In the genomic region with DNA sequence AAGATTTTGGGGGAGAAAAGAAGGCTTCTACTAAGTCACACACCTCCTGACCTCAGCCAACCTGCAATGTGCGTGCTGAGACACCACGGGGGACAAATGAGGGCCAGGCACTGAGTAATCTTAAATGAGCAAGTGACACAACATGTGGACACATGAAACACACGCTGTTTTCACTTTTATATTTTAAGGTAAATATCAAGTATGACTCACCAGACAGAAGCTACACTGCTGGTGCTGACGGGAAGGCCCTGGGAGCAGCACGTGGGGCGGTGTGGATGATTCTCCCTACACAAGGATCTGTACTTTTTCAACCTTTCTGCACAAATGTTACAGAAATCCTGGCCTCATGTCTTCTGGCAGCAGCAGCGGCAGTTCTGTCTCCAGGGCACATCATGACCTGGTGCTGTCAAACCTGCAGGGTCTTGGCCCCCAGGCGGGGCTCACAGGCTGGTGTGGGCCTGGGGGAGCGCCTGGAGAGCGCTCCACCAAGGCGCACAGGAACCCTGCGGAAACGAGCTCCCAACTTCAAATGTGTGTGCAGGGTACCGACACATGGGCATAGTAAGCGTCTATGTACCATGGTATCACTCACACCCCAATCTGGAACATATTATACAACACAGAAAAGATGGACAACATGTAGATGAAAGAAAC, we compare ENCODE assay signal across 15 cellular contexts.
DNase-seq lines count a peak whose midpoint lies in the region; ATAC-seq, FAIRE-seq and TF ChIP-seq lines count a peak whose summit lies in the region.
"Had no signal": no experiment of that assay in that cellular context is flagged by ENCODE, and none has a peak within 500 bp of the region (broad histone marks: within the 10 kb centered on the region; RNA-seq: fewer than 3 reads in every experiment).

No MANE protein-coding gene starts in this region.

- no peak for ATAC-seq in activated CD8-positive, alpha-beta memory T cell treated with anti-CD3 and anti-CD28 coated beads, Interleukin-2, amount 10 ng/mL, durations not matched to agents 7 days and 5 days
- ATAC-seq in RWPE2 (ENCODE audit: low read depth) (peak; percentile 81), esophagus mucosa (peak; percentile 80), GM21619 (IDR thresholded peaks at IDR 0.05; ENCODE audit: unreplicated experiment) (no peak)

- peak; percentile 42 for DNase-seq in activated CD8-positive, alpha-beta memory T cell treated with anti-CD3 and anti-CD28 coated beads for 24 hours
- no peak for DNase-seq in activated CD8-positive, alpha-beta memory T cell treated with anti-CD3 and anti-CD28 coated beads, Interleukin-2, amount 10 ng/mL, durations not matched to agents 7 days and 5 days
- no peak for DNase-seq in RWPE2 (ENCODE audit: low spot score)
- peak; percentile 16 for DNase-seq in stimulated activated CD8-positive, alpha-beta memory T cell treated with anti-CD3 and anti-CD28 coated beads, Interleukin-4, amount 100 ng/mL, for 48 hours
- no peak for DNase-seq in frontal cortex (ENCODE audit: low spot score in 2 of 2)
- DNase-seq in GM13977 (ENCODE audit: low spot score), result no peak
- DNase-seq: activated T-cell treated with anti-CD3 and anti-CD28 coated beads for 4 hours, mesendoderm, NCI-H2029 treated with DMSO at 0.1 percent for 48 hours, occipital lobe, tibial artery had no signal

- no peaks in the 10 kb centered on the region for H3K27me3 ChIP-seq in RWPE2 (ENCODE audit: insufficient read depth, poor library complexity, severe bottlenecking)
- H3K27me3 ChIP-seq: tibial artery had no signal

- H3K27ac ChIP-seq in RWPE2 (ENCODE audit: poor library complexity, severe bottlenecking), result no peak overlapping the region
- H3K27ac ChIP-seq: SK-N-MC, tibial artery had no signal

- in situ Hi-C loops in GM13977 (cut with MboI; ENCODE audit: low pct_unique_long_range_greater_than_20kb, low sequenced_read_pairs, unreplicated experiment), result no loop called here

- no peak overlapping the region for H3K27ac Mint-ChIP-seq in activated CD8-positive, alpha-beta memory T cell treated with anti-CD3 and anti-CD28 coated beads, Interleukin-2, amount 10 ng/mL, durations not matched to agents 7 days and 5 days

- no peaks in the 10 kb centered on the region for H3K4me1 Mint-ChIP-seq in activated CD8-positive, alpha-beta memory T cell treated with anti-CD3 and anti-CD28 coated beads, Interleukin-2, amount 10 ng/mL, durations not matched to agents 7 days and 5 days

- TF ChIP-seq CTCF in RWPE2 (IDR thresholded peaks at IDR 0.05; ENCODE audit: poor library complexity, severe bottlenecking) (no peak), GM13977 (IDR thresholded peaks at IDR 0.05; ENCODE audit: extremely low read depth, insufficient read depth, missing control alignments) (no peak)

- peaks cover 33% of the 10 kb centered on the region for H3K36me3 ChIP-seq in RWPE2 (ENCODE audit: low read depth)

- H3K4me3 Mint-ChIP-seq in activated CD8-positive, alpha-beta memory T cell treated with anti-CD3 and anti-CD28 coated beads, Interleukin-2, amount 10 ng/mL, durations not matched to agents 7 days and 5 days, result no peak overlapping the region
- H3K4me3 Mint-ChIP-seq: brain had no signal

- peaks cover 28% of the 10 kb centered on the region for H3K36me3 Mint-ChIP-seq in activated CD8-positive, alpha-beta memory T cell treated with anti-CD3 and anti-CD28 coated beads, Interleukin-2, amount 10 ng/mL, durations not matched to agents 7 days and 5 days

- H3K9me3 Mint-ChIP-seq in activated CD8-positive, alpha-beta memory T cell treated with anti-CD3 and anti-CD28 coated beads, Interleukin-2, amount 10 ng/mL, durations not matched to agents 7 days and 5 days (ENCODE audit: low read depth), result no peaks in the 10 kb centered on the region
- H3K9me3 Mint-ChIP-seq: brain had no signal

- peaks cover 8% of the 10 kb centered on the region for H3K4me1 ChIP-seq in RWPE2 (ENCODE audit: insufficient read depth, poor library complexity, severe bottlenecking)
- H3K4me1 ChIP-seq: tibial artery had no signal

- H3K4me3 ChIP-seq in RWPE2 (ENCODE audit: severe bottlenecking), result no peak overlapping the region
- H3K4me3 ChIP-seq: SK-N-MC, tibial artery had no signal

- FAIRE-seq in frontal cortex (lab: Jason Lieb, UNC), result no peak

- H3K9me3 ChIP-seq in RWPE2 (ENCODE audit: severe bottlenecking), result no peaks in the 10 kb centered on the region
- H3K9me3 ChIP-seq: tibial artery had no signal

- CTCF ChIA-PET in activated CD8-positive, alpha-beta memory T cell treated with anti-CD3 and anti-CD28 coated beads, Interleukin-2, amount 10 ng/mL, durations not matched to agents 7 days and 5 days (lab: Charles Lee), result interaction anchor here (1.5 kb wide), 1 partner anchor 84 kb away, joined by 4 read pairs; a partner anchor contains a TSS

- H3K27me3 Mint-ChIP-seq in activated CD8-positive, alpha-beta memory T cell treated with anti-CD3 and anti-CD28 coated beads, Interleukin-2, amount 10 ng/mL, durations not matched to agents 7 days and 5 days, result no peaks in the 10 kb centered on the region
- H3K27me3 Mint-ChIP-seq: brain had no signal

Comparison
In these comparisons a context has a peak if more than half of its experiments do, and no peak if none do; other contexts are left out.
1. DNase-seq: peak in activated CD8-positive, alpha-beta memory T cell treated with anti-CD3 and anti-CD28 coated beads for 24 hours (single experiment) and stimulated activated CD8-positive, alpha-beta memory T cell treated with anti-CD3 and anti-CD28 coated beads, Interleukin-4, amount 100 ng/mL, for 48 hours (single experiment); none in activated CD8-positive, alpha-beta memory T cell treated with anti-CD3 and anti-CD28 coated beads, Interleukin-2, amount 10 ng/mL, durations not matched to agents 7 days and 5 days (single experiment), RWPE2 (single experiment), frontal cortex (0 of 2) and GM13977 (single experiment).
2. ATAC-seq: peak in RWPE2 (single experiment) and esophagus mucosa (single experiment); none in activated CD8-positive, alpha-beta memory T cell treated with anti-CD3 and anti-CD28 coated beads, Interleukin-2, amount 10 ng/mL, durations not matched to agents 7 days and 5 days (single experiment) and GM21619 (single experiment).